ENCODE assay signal across 21 cellular contexts in genomic region chr21:28801906-28802305, GRCh38.
DNase-seq lines count a peak whose midpoint lies in the region; ATAC-seq and FAIRE-seq lines count a peak whose summit lies in the region.
"Had no signal": no experiment of that assay in that cellular context is flagged by ENCODE, and none has a peak within 500 bp of the region (broad histone marks: within the 10 kb centered on the region; RNA-seq: fewer than 3 reads in every experiment).

No MANE protein-coding gene starts in this region.

- FAIRE-seq in G401.6 (lab: Jason Lieb, UNC): peak; percentile 91
- FAIRE-seq: D721Med had no signal

- no peaks in the 10 kb centered on the region for H3K9me3 Mint-ChIP-seq in central memory CD8-positive, alpha-beta T cell
- H3K9me3 Mint-ChIP-seq in natural killer cell treated with Interleukin-12 subunit alpha and Interleukin-12 subunit beta and Interleukin-15 and Interleukin-18, amount 100 ng/mL, for 72 hours: no peaks in the 10 kb centered on the region
- H3K9me3 Mint-ChIP-seq in activated naive CD8-positive, alpha-beta T cell treated with anti-CD3 and anti-CD28 coated beads, Interleukin-2, amount 50 U/mL, for 24 hours: no peaks in the 10 kb centered on the region
- H3K9me3 Mint-ChIP-seq: CD8-positive, alpha-beta T cell; GM23338 had no signal

- DNase-seq in M059J (ENCODE audit: low read depth) (peak; percentile 11), dedifferentiated amniotic fluid mesenchymal stem cell (ENCODE audit: extremely low spot score) (no peak), left ventricle myocardium superior (no peak)
- DNase-seq in central memory CD8-positive, alpha-beta T cell (ENCODE audit: low spot score in 2 of 2): no peak
- DNase-seq in natural killer cell treated with Interleukin-12 subunit alpha and Interleukin-12 subunit beta and Interleukin-15 and Interleukin-18, amount 100 ng/mL, for 72 hours (ENCODE audit: low spot score): no peak
- no peak for DNase-seq in activated naive CD8-positive, alpha-beta T cell treated with anti-CD3 and anti-CD28 coated beads, Interleukin-2, amount 50 U/mL, for 24 hours
- DNase-seq: CD8-positive, alpha-beta T cell; DMS79; Kasumi-1; NCI-H1092 treated with DMSO at 0.1 percent for 48 hours; NCI-H146; NCI-H2029 treated with DMSO at 0.1 percent for 48 hours; NCI-H2171 treated with DMSO at 0.1 percent for 48 hours; NCI-H446 treated with DMSO at 0.1 percent for 48 hours; NCI-H69; Right ventricle myocardium superior had no signal

- H3K4me1 Mint-ChIP-seq in central memory CD8-positive, alpha-beta T cell: peaks cover 30% of the 10 kb centered on the region
- peaks cover 12 to 16% of the 10 kb centered on the region in 2 donors for H3K4me1 Mint-ChIP-seq in natural killer cell treated with Interleukin-12 subunit alpha and Interleukin-12 subunit beta and Interleukin-15 and Interleukin-18, amount 100 ng/mL, for 72 hours (ENCODE audit: low read depth in 2 of 2)
- H3K4me1 Mint-ChIP-seq in activated naive CD8-positive, alpha-beta T cell treated with anti-CD3 and anti-CD28 coated beads, Interleukin-2, amount 50 U/mL, for 24 hours: no peaks in the 10 kb centered on the region
- H3K4me1 Mint-ChIP-seq: GM23338 had no signal

- no peak overlapping the region for H3K4me3 Mint-ChIP-seq in central memory CD8-positive, alpha-beta T cell
- H3K4me3 Mint-ChIP-seq in natural killer cell treated with Interleukin-12 subunit alpha and Interleukin-12 subunit beta and Interleukin-15 and Interleukin-18, amount 100 ng/mL, for 72 hours: peak overlapping the region; percentile 28
- no peak overlapping the region for H3K4me3 Mint-ChIP-seq in activated naive CD8-positive, alpha-beta T cell treated with anti-CD3 and anti-CD28 coated beads, Interleukin-2, amount 50 U/mL, for 24 hours
- H3K4me3 Mint-ChIP-seq: CD8-positive, alpha-beta T cell; GM23338 had no signal

- H3K27me3 Mint-ChIP-seq in central memory CD8-positive, alpha-beta T cell: no peaks in the 10 kb centered on the region
- no peaks in the 10 kb centered on the region for H3K27me3 Mint-ChIP-seq in natural killer cell treated with Interleukin-12 subunit alpha and Interleukin-12 subunit beta and Interleukin-15 and Interleukin-18, amount 100 ng/mL, for 72 hours
- no peaks in the 10 kb centered on the region for H3K27me3 Mint-ChIP-seq in activated naive CD8-positive, alpha-beta T cell treated with anti-CD3 and anti-CD28 coated beads, Interleukin-2, amount 50 U/mL, for 24 hours

- peaks cover 2% of the 10 kb centered on the region for H3K36me3 Mint-ChIP-seq in central memory CD8-positive, alpha-beta T cell (ENCODE audit: insufficient read depth)
- H3K36me3 Mint-ChIP-seq in natural killer cell treated with Interleukin-12 subunit alpha and Interleukin-12 subunit beta and Interleukin-15 and Interleukin-18, amount 100 ng/mL, for 72 hours: no peaks in the 10 kb centered on the region
- H3K36me3 Mint-ChIP-seq in activated naive CD8-positive, alpha-beta T cell treated with anti-CD3 and anti-CD28 coated beads, Interleukin-2, amount 50 U/mL, for 24 hours (ENCODE audit: low read depth): peaks cover 1% of the 10 kb centered on the region

- H3K27ac Mint-ChIP-seq in central memory CD8-positive, alpha-beta T cell (ENCODE audit: low read depth): peak overlapping the region; percentile 22
- peak overlapping the region; percentile 22 to 91 for H3K27ac Mint-ChIP-seq in natural killer cell treated with Interleukin-12 subunit alpha and Interleukin-12 subunit beta and Interleukin-15 and Interleukin-18, amount 100 ng/mL, for 72 hours
- no peak overlapping the region for H3K27ac Mint-ChIP-seq in activated naive CD8-positive, alpha-beta T cell treated with anti-CD3 and anti-CD28 coated beads, Interleukin-2, amount 50 U/mL, for 24 hours
- H3K27ac Mint-ChIP-seq: CD8-positive, alpha-beta T cell; GM23338 had no signal

- intact Hi-C loops in left ventricle myocardium superior (cut with micrococcal nuclease): no loop called here

- no peak for ATAC-seq in central memory CD8-positive, alpha-beta T cell (replicated peaks; ENCODE audit: extremely low read depth, poor library complexity, severe bottlenecking)
- ATAC-seq in natural killer cell treated with Interleukin-12 subunit alpha and Interleukin-12 subunit beta and Interleukin-15 and Interleukin-18, amount 100 ng/mL, for 72 hours: peak in 1 of 2 donors; percentile 54
- ATAC-seq in GM19455 (IDR thresholded peaks at IDR 0.05; ENCODE audit: unreplicated experiment) (no peak), left ventricle myocardium superior (no peak)
- no peak for ATAC-seq in activated naive CD8-positive, alpha-beta T cell treated with anti-CD3 and anti-CD28 coated beads, Interleukin-2, amount 50 U/mL, for 24 hours
- ATAC-seq: CD8-positive, alpha-beta T cell; GM23338; HCT116 had no signal
